Comparison of ENCODE assay signal across 25 cellular contexts in the genomic region with DNA sequence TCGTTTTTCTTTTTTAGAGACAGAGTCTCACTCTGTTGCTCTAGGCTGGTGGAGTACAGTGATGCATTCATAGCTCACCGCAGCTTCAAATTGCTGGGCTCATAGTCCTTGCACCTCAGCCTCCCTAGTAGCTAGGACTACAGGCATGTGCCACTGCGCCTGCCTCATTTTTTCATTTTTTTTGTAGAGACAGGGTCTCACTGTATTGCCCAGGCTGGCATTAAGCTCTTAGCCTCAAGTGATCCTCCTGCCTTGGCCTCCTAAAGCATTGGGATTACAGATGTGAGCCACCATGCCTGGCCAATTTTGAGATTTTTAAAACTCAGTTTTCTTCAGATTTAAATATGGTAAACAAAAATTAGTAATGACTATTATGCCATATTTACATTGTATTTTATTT. TPM values are rescaled to one million over a fixed set of nuclear protein-coding genes. Genes with fewer than 3 reads are reported as not detected.
A peak's percentile ranks its signal among the peaks of the same experiment; 100 is the strongest.
DNase-seq lines count a peak whose midpoint lies in the region; ATAC-seq and TF ChIP-seq lines count a peak whose summit lies in the region.
"Had no signal": no experiment of that assay in that cellular context is flagged by ENCODE, and none has a peak within 500 bp of the region (broad histone marks: within the 10 kb centered on the region; RNA-seq: fewer than 3 reads in every experiment).

No MANE protein-coding gene starts in this region.

- H3K4me1 Mint-ChIP-seq in WTC11 (no peaks in the 10 kb centered on the region), chondrocyte (ENCODE audit: low read depth) (peaks cover 12% of the 10 kb centered on the region), neural progenitor cell (no peaks in the 10 kb centered on the region)
- H3K4me1 Mint-ChIP-seq: CD14-positive monocyte had no signal

- H3K36me3 ChIP-seq in trophoblast cell (ENCODE audit: control insufficient read depth in 1 of 2, insufficient read depth in 2 of 2, low read length in 2 of 2): peaks cover 46 to 51% of the 10 kb centered on the region in 2 experiments
- H3K36me3 ChIP-seq in neural progenitor cell: peaks cover 3% of the 10 kb centered on the region

- no peaks in the 10 kb centered on the region for H3K9me3 ChIP-seq in trophoblast cell (ENCODE audit: insufficient read depth, low read depth, low read length)
- H3K9me3 ChIP-seq in neural progenitor cell (ENCODE audit: low read depth): no peaks in the 10 kb centered on the region
- H3K9me3 ChIP-seq: BE2C had no signal

- no peaks in the 10 kb centered on the region for H3F3A ChIP-seq in neural progenitor cell (ENCODE audit: low read depth)

- H3K4me3 ChIP-seq in trophoblast cell (ENCODE audit: low read depth, low read length) (no peak overlapping the region), neural progenitor cell (no peak overlapping the region)
- H3K4me3 ChIP-seq: BLaER1, GM12878 had no signal

- no peak overlapping the region for H3K23ac ChIP-seq in trophoblast cell (ENCODE audit: low read length)

- no peak overlapping the region for H2BK120ac ChIP-seq in trophoblast cell (ENCODE audit: insufficient read depth, low read length, poor library complexity)

- H4K20me1 ChIP-seq in neural progenitor cell (ENCODE audit: low read depth): no peaks in the 10 kb centered on the region

- H3K36me3 Mint-ChIP-seq in WTC11 (peaks cover 79% of the 10 kb centered on the region), chondrocyte (ENCODE audit: low read depth) (peaks cover 26% of the 10 kb centered on the region), neural progenitor cell (peaks cover 29% of the 10 kb centered on the region)

- ATAC-seq in WTC11: no peak
- ATAC-seq in GM21367 (IDR thresholded peaks at IDR 0.05; ENCODE audit: unreplicated experiment): no peak
- ATAC-seq in HG03045 (IDR thresholded peaks at IDR 0.05; ENCODE audit: unreplicated experiment): no peak
- ATAC-seq: GM12878 had no signal

- no peaks in the 10 kb centered on the region for H3K27me3 Mint-ChIP-seq in WTC11 (ENCODE audit: low read depth)
- H3K27me3 Mint-ChIP-seq in chondrocyte (ENCODE audit: low read depth): no peaks in the 10 kb centered on the region
- H3K27me3 Mint-ChIP-seq in neural progenitor cell (ENCODE audit: insufficient read depth, low read depth): peaks cover under 1% of the 10 kb centered on the region
- H3K27me3 Mint-ChIP-seq: CD4-positive, alpha-beta memory T cell; CD4-positive, CD25-positive, alpha-beta regulatory T cell; CD8-positive, alpha-beta memory T cell had no signal

- H2AFZ ChIP-seq in trophoblast cell (ENCODE audit: insufficient read depth, low read length, poor library complexity): no peak overlapping the region
- H2AFZ ChIP-seq in neural progenitor cell (replicated peaks): no peak overlapping the region

- H3K4me1 ChIP-seq in trophoblast cell (ENCODE audit: control insufficient read depth in 1 of 2, insufficient read depth in 2 of 2, low read length in 2 of 2) (no peaks in the 10 kb centered on the region), neural progenitor cell (no peaks in the 10 kb centered on the region)
- H3K4me1 ChIP-seq: BE2C, BLaER1 had no signal

- H3K4me2 ChIP-seq in trophoblast cell (ENCODE audit: low read length) (no peak overlapping the region), neural progenitor cell (no peak overlapping the region)
- H3K4me2 ChIP-seq: BLaER1 had no signal

- H4K8ac ChIP-seq in trophoblast cell (ENCODE audit: low read depth, low read length): no peak overlapping the region

- CTCF ChIA-PET in WTC11 (lab: Charles Lee): no interaction called here

- H3K18ac ChIP-seq in trophoblast cell (ENCODE audit: low read length): no peak overlapping the region

- H2BK5ac ChIP-seq in trophoblast cell (ENCODE audit: low read depth, low read length, poor library complexity): no peak overlapping the region

- H3K79me1 ChIP-seq in trophoblast cell (ENCODE audit: low read length): no peaks in the 10 kb centered on the region

- no peaks in the 10 kb centered on the region for H3K79me2 ChIP-seq in trophoblast cell (ENCODE audit: control insufficient read depth, insufficient read depth, low read length, poor library complexity)
- H3K79me2 ChIP-seq in neural progenitor cell (ENCODE audit: low read depth): no peaks in the 10 kb centered on the region

- no peak overlapping the region for H3K27ac Mint-ChIP-seq in WTC11
- H3K27ac Mint-ChIP-seq in chondrocyte (ENCODE audit: unreplicated experiment): peak overlapping the region; percentile 45
- H3K27ac Mint-ChIP-seq in neural progenitor cell: no peak overlapping the region
- H3K27ac Mint-ChIP-seq: CD14-positive monocyte; CD4-positive, CD25-positive, alpha-beta regulatory T cell had no signal

- H3K4ac ChIP-seq in trophoblast cell (ENCODE audit: low read depth, low read length): peak overlapping the region; percentile 62

- TF ChIP-seq CTCF in WTC11 (IDR thresholded peaks at IDR 0.05) (no peak), chondrocyte (IDR thresholded peaks at IDR 0.05) (no peak), neural progenitor cell (IDR thresholded peaks at IDR 0.05) (no peak)

- H3K27me3 ChIP-seq in trophoblast cell (ENCODE audit: insufficient read depth, low read length) (no peaks in the 10 kb centered on the region), neural progenitor cell (no peaks in the 10 kb centered on the region)
- H3K27me3 ChIP-seq: BE2C, BLaER1 had no signal

- no peak overlapping the region for H3K27ac ChIP-seq in trophoblast cell (ENCODE audit: low read depth, low read length)
- H3K27ac ChIP-seq in neural progenitor cell: no peak overlapping the region
- H3K27ac ChIP-seq: BLaER1 had no signal

- H3K9ac ChIP-seq in trophoblast cell (ENCODE audit: low read length): no peak overlapping the region
- no peak overlapping the region for H3K9ac ChIP-seq in neural progenitor cell
- H3K9ac ChIP-seq: BLaER1 had no signal

- H2BK12ac ChIP-seq in trophoblast cell (ENCODE audit: low read length): no peak overlapping the region

- DNase-seq in WTC11 (ENCODE audit: low spot score): no peak
- no peak for DNase-seq in chondrocyte (ENCODE audit: low spot score)
- DNase-seq in trophoblast cell: no peak
- no peak for DNase-seq in neural progenitor cell (ENCODE audit: low spot score)
- DNase-seq: 8988T; ACHN; BE2C; C1 segment of cervical spinal cord; CD4-positive, alpha-beta memory T cell; CD4-positive, CD25-positive, alpha-beta regulatory T cell; CD8-positive, alpha-beta memory T cell; COR-L47; DMS 273 treated with DMSO at 0.1 percent for 48 hours; DMS153; DMS53; DMS79; DND-41; EL; GDM1 had no signal

- H2AK5ac ChIP-seq in trophoblast cell (ENCODE audit: low read length): no peak overlapping the region

- H4K91ac ChIP-seq in trophoblast cell (ENCODE audit: low read depth, low read length): no peak overlapping the region

- H3K4me3 Mint-ChIP-seq in WTC11: no peak overlapping the region
- H3K4me3 Mint-ChIP-seq in chondrocyte (ENCODE audit: unreplicated experiment): no peak overlapping the region
- no peak overlapping the region for H3K4me3 Mint-ChIP-seq in neural progenitor cell
- H3K4me3 Mint-ChIP-seq: CD14-positive monocyte; CD4-positive, alpha-beta memory T cell; CD4-positive, CD25-positive, alpha-beta regulatory T cell; CD8-positive, alpha-beta memory T cell had no signal

- H3K9me3 Mint-ChIP-seq in WTC11: no peaks in the 10 kb centered on the region
- no peaks in the 10 kb centered on the region for H3K9me3 Mint-ChIP-seq in chondrocyte (ENCODE audit: low read depth)
- peaks cover 9% of the 10 kb centered on the region for H3K9me3 Mint-ChIP-seq in neural progenitor cell
- H3K9me3 Mint-ChIP-seq: CD8-positive, alpha-beta memory T cell had no signal

- whole genome bisulfite sequencing in trophoblast cell (ENCODE audit: extremely low coverage, insufficient coverage, insufficient read length): no CpG with 5 or more reads among the region's 3 CpGs

- POLR2A ChIA-PET in WTC11 (lab: Charles Lee): no interaction called here

- no peak overlapping the region for H3K14ac ChIP-seq in trophoblast cell (ENCODE audit: low read length)

- no peak overlapping the region for H4K12ac ChIP-seq in trophoblast cell (ENCODE audit: low read depth, low read length)

TF ChIP-seq in WTC11, 78 proteins besides CTCF, POLR2A, EP300 and RAD21:
- TF ChIP-seq ZNF121 (CRISPR knock-in tag; IDR thresholded peaks at IDR 0.05) (peak; percentile 91), AR (CRISPR knock-in tag; IDR thresholded peaks at IDR 0.05) (no peak)
- TF ChIP-seq, protein P1, sequence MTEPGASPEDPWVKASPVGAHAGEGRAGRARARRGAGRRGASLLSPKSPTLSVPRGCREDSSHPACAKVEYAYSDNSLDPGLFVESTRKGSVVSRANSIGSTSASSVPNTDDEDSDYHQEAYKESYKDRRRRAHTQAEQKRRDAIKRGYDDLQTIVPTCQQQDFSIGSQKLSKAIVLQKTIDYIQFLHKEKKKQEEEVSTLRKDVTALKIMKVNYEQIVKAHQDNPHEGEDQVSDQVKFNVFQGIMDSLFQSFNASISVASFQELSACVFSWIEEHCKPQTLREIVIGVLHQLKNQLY (CRISPR knock-in tag; IDR thresholded peaks at IDR 0.05): no peak
TF ChIP-seq in WTC11: peak in this region for 1.

RNA-seq across cellular contexts. Expression of gene SKIL, which starts 29.0 kb away (rescaled TPM):
- total RNA-seq in WTC11 (2021) (181 to 190 TPM (median 188 TPM) in 3 replicates), chondrocyte (94.0 to 177 TPM (median 96.0 TPM) in 3 replicates), neural progenitor cell (ENCODE audit: low replicate concordance) (18.0 and 26.6 TPM in 2 replicates)
- 90.2 and 92.2 TPM in 2 replicates for polyA plus RNA-seq in trophoblast cell (2013)

RNA-seq across cellular contexts. Expression of gene CLDN11, which starts 32.2 kb away (rescaled TPM):
- 12.1 to 12.6 TPM (median 12.5 TPM) in 3 replicates for total RNA-seq in WTC11 (2021)
- total RNA-seq in chondrocyte: 0.51 to 2.5 TPM (median 0.62 TPM) in 3 replicates
- 0.27 and 0.35 TPM in 2 replicates for polyA plus RNA-seq in trophoblast cell (2013)
- 1.6 and 2.0 TPM in 2 replicates for total RNA-seq in neural progenitor cell (ENCODE audit: low replicate concordance)
- total RNA-seq: A673; CD4-positive, CD25-positive, alpha-beta regulatory T cell had no signal
- polyA plus RNA-seq: CD14-positive monocyte; CD4-positive, alpha-beta memory T cell; CD4-positive, CD25-positive, alpha-beta regulatory T cell; CD8-positive, alpha-beta memory T cell; GM12878 had no signal
